Comparison of ENCODE assay signal across 26 cellular contexts in the genomic region with DNA sequence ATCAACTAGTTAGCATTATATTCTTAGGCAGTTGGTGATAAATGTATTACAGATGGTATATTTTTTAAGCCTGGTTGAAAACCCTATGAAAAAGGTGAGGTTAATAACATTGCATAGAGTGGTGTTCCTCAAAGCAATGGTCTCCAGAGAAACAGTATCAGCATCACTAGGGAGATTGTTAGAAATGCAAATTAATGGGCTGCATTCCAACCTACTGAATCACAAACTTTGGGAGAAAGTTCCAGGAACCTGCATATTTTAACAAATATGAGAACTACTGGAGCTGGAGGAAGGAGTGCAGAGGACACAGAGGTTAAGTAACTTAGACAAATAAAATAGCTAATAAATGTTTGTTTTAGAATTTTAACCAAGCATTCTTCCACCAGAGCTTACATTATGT.
DNase-seq lines count a peak whose midpoint lies in the region; TF ChIP-seq lines count a peak whose summit lies in the region.
"Had no signal": no experiment of that assay in that cellular context is flagged by ENCODE, and none has a peak within 500 bp of the region (broad histone marks: within the 10 kb centered on the region; RNA-seq: fewer than 3 reads in every experiment).

No MANE protein-coding gene starts in this region.

- no peaks in the 10 kb centered on the region for H3K36me3 ChIP-seq in HUES48 (ENCODE audit: control insufficient read depth, insufficient read depth, low read length)
- H3K36me3 ChIP-seq: BLaER1 treated with 17β-estradiol and CSF1 and Interleukin-3, amounts not matched to agents 10 nM and 100 nM; heart right ventricle; ovary had no signal

- TF ChIP-seq CTCF in astrocyte of the cerebellum (IDR thresholded peaks at IDR 0.05; ENCODE audit: low read depth, low read length, missing control alignments), result no peak

- peak overlapping the region; percentile 85 for H3K27ac ChIP-seq in HUES48 (ENCODE audit: low read depth, low read length)
- H3K27ac ChIP-seq: BLaER1 treated with 17β-estradiol and CSF1 and Interleukin-3, amounts not matched to agents 10 nM and 100 nM; coronary artery; foreskin keratinocyte; heart right ventricle; ovary; PC-9 had no signal

- H3K9me3 ChIP-seq in HUES48 (ENCODE audit: control insufficient read depth, insufficient read depth, low read length), result no peaks in the 10 kb centered on the region
- H3K9me3 ChIP-seq: heart right ventricle, ovary, SK-N-SH had no signal

- H3K4me3 Mint-ChIP-seq in T-helper 2 cell treated with Interferon-gamma antibody and Interleukin-4, amounts not matched to agents 5 μg/mL and 100 μg/mL, for 36 hours, result no peak overlapping the region
- H3K4me3 Mint-ChIP-seq: activated CD4-positive, alpha-beta T cell treated with anti-CD3 and anti-CD28 coated beads for 36 hours; activated naive CD4-positive, alpha-beta T cell treated with anti-CD3 and anti-CD28 coated beads, Interleukin-2, amount 50 U/mL, for 24 hours; effector memory CD8-positive, alpha-beta T cell; neural crest cell; stimulated activated memory B cell treated with anti-CD40 and anti-IgM and Interleukin-4, amounts not matched to agents 10 μg/mL and 1 μg/mL and 100 μg/mL, for 72 hours had no signal

- no peaks in the 10 kb centered on the region for H3K27me3 ChIP-seq in HUES48 (ENCODE audit: control insufficient read depth, insufficient read depth, low read length)
- H3K27me3 ChIP-seq: BLaER1 treated with 17β-estradiol and CSF1 and Interleukin-3, amounts not matched to agents 10 nM and 100 nM; foreskin keratinocyte; heart right ventricle; ovary had no signal

- H3K9me3 Mint-ChIP-seq in T-helper 2 cell treated with Interferon-gamma antibody and Interleukin-4, amounts not matched to agents 5 μg/mL and 100 μg/mL, for 36 hours, result peaks cover 8% of the 10 kb centered on the region
- H3K9me3 Mint-ChIP-seq: neural crest cell had no signal

- H3K9ac ChIP-seq in HUES48 (ENCODE audit: low read depth, low read length), result no peak overlapping the region
- H3K9ac ChIP-seq: BLaER1 treated with 17β-estradiol and CSF1 and Interleukin-3, amounts not matched to agents 10 nM and 100 nM; SK-N-SH had no signal

- H3K4me1 ChIP-seq in HUES48 (ENCODE audit: control insufficient read depth, insufficient read depth, low read length), result peaks cover 25% of the 10 kb centered on the region
- H3K4me1 ChIP-seq: foreskin keratinocyte, heart right ventricle had no signal

- H3K4me1 Mint-ChIP-seq in T-helper 2 cell treated with Interferon-gamma antibody and Interleukin-4, amounts not matched to agents 5 μg/mL and 100 μg/mL, for 36 hours (ENCODE audit: low read depth), result no peaks in the 10 kb centered on the region
- H3K4me1 Mint-ChIP-seq: activated CD4-positive, alpha-beta T cell treated with anti-CD3 and anti-CD28 coated beads for 36 hours; activated naive CD4-positive, alpha-beta T cell treated with anti-CD3 and anti-CD28 coated beads, Interleukin-2, amount 50 U/mL, for 24 hours; stimulated activated memory B cell treated with anti-CD40 and anti-IgM and Interleukin-4, amounts not matched to agents 10 μg/mL and 1 μg/mL and 100 μg/mL, for 72 hours had no signal

- H3K27me3 Mint-ChIP-seq in T-helper 2 cell treated with Interferon-gamma antibody and Interleukin-4, amounts not matched to agents 5 μg/mL and 100 μg/mL, for 36 hours (ENCODE audit: low read depth), result no peaks in the 10 kb centered on the region
- H3K27me3 Mint-ChIP-seq: activated CD4-positive, alpha-beta T cell treated with anti-CD3 and anti-CD28 coated beads for 36 hours; activated naive CD4-positive, alpha-beta T cell treated with anti-CD3 and anti-CD28 coated beads, Interleukin-2, amount 50 U/mL, for 24 hours; effector memory CD8-positive, alpha-beta T cell; stimulated activated memory B cell treated with anti-CD40 and anti-IgM and Interleukin-4, amounts not matched to agents 10 μg/mL and 1 μg/mL and 100 μg/mL, for 72 hours had no signal

- no peak overlapping the region for H3K27ac Mint-ChIP-seq in T-helper 2 cell treated with Interferon-gamma antibody and Interleukin-4, amounts not matched to agents 5 μg/mL and 100 μg/mL, for 36 hours
- H3K27ac Mint-ChIP-seq: activated CD4-positive, alpha-beta T cell treated with anti-CD3 and anti-CD28 coated beads for 36 hours; activated naive CD4-positive, alpha-beta T cell treated with anti-CD3 and anti-CD28 coated beads, Interleukin-2, amount 50 U/mL, for 24 hours; effector memory CD8-positive, alpha-beta T cell; stimulated activated memory B cell treated with anti-CD40 and anti-IgM and Interleukin-4, amounts not matched to agents 10 μg/mL and 1 μg/mL and 100 μg/mL, for 72 hours had no signal

- no peaks in the 10 kb centered on the region for H3K36me3 Mint-ChIP-seq in T-helper 2 cell treated with Interferon-gamma antibody and Interleukin-4, amounts not matched to agents 5 μg/mL and 100 μg/mL, for 36 hours (ENCODE audit: low read depth)
- H3K36me3 Mint-ChIP-seq: activated naive CD4-positive, alpha-beta T cell treated with anti-CD3 and anti-CD28 coated beads, Interleukin-2, amount 50 U/mL, for 24 hours; stimulated activated memory B cell treated with anti-CD40 and anti-IgM and Interleukin-4, amounts not matched to agents 10 μg/mL and 1 μg/mL and 100 μg/mL, for 72 hours had no signal

- in situ Hi-C loops in astrocyte of the cerebellum (cut with HindIII; ENCODE audit: low sequenced_read_pairs), result no loop called here

- H3K4me3 ChIP-seq in HUES48 (ENCODE audit: low read depth, low read length) (no peak overlapping the region), astrocyte of the cerebellum (ENCODE audit: low read depth, low read length) (no peak overlapping the region)
- H3K4me3 ChIP-seq: BLaER1 treated with 17β-estradiol and CSF1 and Interleukin-3, amounts not matched to agents 10 nM and 100 nM; coronary artery; heart right ventricle; ovary; PC-9 had no signal

- DNase-seq in astrocyte of the cerebellum (ENCODE audit: low read depth), result peak; percentile 34
- peak; percentile 51 for DNase-seq in iPS DF 4.7 (ENCODE audit: extremely low read depth, low spot score)
- DNase-seq in GM19238 (ENCODE audit: insufficient read length, low spot score), result no peak
- no peak for DNase-seq in T-helper 9 cell
- DNase-seq in T-helper 2 cell treated with Interferon-gamma antibody and Interleukin-4, amounts not matched to agents 5 μg/mL and 100 μg/mL, for 36 hours (ENCODE audit: low spot score), result no peak
- no peak for DNase-seq in effector CD4-positive, alpha-beta T cell
- DNase-seq: activated CD4-positive, alpha-beta T cell treated with anti-CD3 and anti-CD28 coated beads for 36 hours; caudate nucleus; effector memory CD8-positive, alpha-beta T cell; foreskin keratinocyte; heart right ventricle; KG1; NCI-H1417; NCI-H2081; NCI-H2227 treated with DMSO at 0.1 percent for 48 hours; NCI-H69; ovary; PC-9; SK-N-SH; trophoblast cell had no signal

Comparison
In these comparisons a context has a peak if more than half of its experiments do, and no peak if none do; other contexts are left out.
1. DNase-seq: peak in astrocyte of the cerebellum (single experiment) and iPS DF 4.7 (single experiment); none in GM19238 (single experiment), T-helper 9 cell (single experiment), T-helper 2 cell treated with Interferon-gamma antibody and Interleukin-4, amounts not matched to agents 5 μg/mL and 100 μg/mL, for 36 hours (single experiment) and effector CD4-positive, alpha-beta T cell (single experiment).